Comparison of ENCODE assay signal across 1 cellular context in genomic region chr1:9652379-9653194, GRCh38.
TF ChIP-seq lines count a peak whose summit lies in the region.

No MANE protein-coding gene starts in this region.

TF ChIP-seq in HepG2, 621 proteins besides CTCF, POLR2A, EP300 and RAD21 (continued from another document):
- TF ChIP-seq SNAPC4 (CRISPR knock-in tag; IDR thresholded peaks at IDR 0.05), result no peak
- TF ChIP-seq ARID5B (CRISPR knock-in tag; IDR thresholded peaks at IDR 0.05), result no peak
- no peak for TF ChIP-seq NCOA5 (CRISPR knock-in tag; IDR thresholded peaks at IDR 0.05)
- no peak for TF ChIP-seq ZNF3 (CRISPR knock-in tag; IDR thresholded peaks at IDR 0.05)
